18 cellular contexts compared by ENCODE assay signal in genomic region chr13:110199046-110199831, GRCh38.
"Had no signal": no experiment of that assay in that cellular context is flagged by ENCODE, and none has a peak within 500 bp of the region (broad histone marks: within the 10 kb centered on the region; RNA-seq: fewer than 3 reads in every experiment).

No MANE protein-coding gene starts in this region.

- H3K4me3 Mint-ChIP-seq: activated naive CD8-positive, alpha-beta T cell treated with anti-CD3 and anti-CD28 coated beads, Interleukin-2, amount 10 ng/mL, durations not matched to agents 7 days and 5 days; activated T-cell treated with anti-CD3 and anti-CD28 coated beads, Interleukin-2, amount 50 U/mL, for 4 hours; dendritic cell treated with granulocyte-macrophage colony-stimulating factor and Interleukin-4, amounts not matched to agents 40 ng/mL and 50 ng/mL, for 4 days; naive thymus-derived CD8-positive, alpha-beta T cell; stimulated activated naive B cell treated with anti-CD40 and anti-IgM and Interleukin-4, amounts not matched to agents 10 μg/mL and 1 μg/mL and 100 μg/mL, for 72 hours had no signal

- H3K27ac ChIP-seq: foreskin keratinocyte, parathyroid adenoma, transverse colon, uterus had no signal

- H3K9ac ChIP-seq: parathyroid adenoma had no signal

- H3K36me3 Mint-ChIP-seq: activated naive CD8-positive, alpha-beta T cell treated with anti-CD3 and anti-CD28 coated beads, Interleukin-2, amount 10 ng/mL, durations not matched to agents 7 days and 5 days; naive thymus-derived CD8-positive, alpha-beta T cell; stimulated activated naive B cell treated with anti-CD40 and anti-IgM and Interleukin-4, amounts not matched to agents 10 μg/mL and 1 μg/mL and 100 μg/mL, for 72 hours had no signal

- H3K9me3 ChIP-seq: sigmoid colon, transverse colon, uterus had no signal

- DNase-seq: activated CD8-positive, alpha-beta memory T cell treated with anti-CD3 and anti-CD28 coated beads, Interleukin-2, amount 50 U/mL, for 4 hours; activated naive CD4-positive, alpha-beta T cell; activated naive CD8-positive, alpha-beta T cell treated with anti-CD3 and anti-CD28 coated beads, Interleukin-2, amount 10 ng/mL, durations not matched to agents 7 days and 5 days; activated T-cell treated with anti-CD3 and anti-CD28 coated beads, Interleukin-2, amount 50 U/mL, for 4 hours; amniotic stem cell; effector CD4-positive, alpha-beta T cell; foreskin keratinocyte; naive thymus-derived CD8-positive, alpha-beta T cell; sigmoid colon; stimulated activated CD4-positive, alpha-beta T cell treated with anti-CD3 and anti-CD28 coated beads, Interleukin-2, amount 100 ng/mL, for 48 hours; stimulated activated CD8-positive, alpha-beta memory T cell treated with anti-CD3 and anti-CD28 coated beads, Interleukin-4, amount 100 ng/mL, for 48 hours; stimulated activated naive B cell treated with anti-CD40 and anti-IgM and Interleukin-4, amounts not matched to agents 10 μg/mL and 1 μg/mL and 100 μg/mL, for 72 hours; T-helper 1 cell; transverse colon; uterus had no signal

- H3K4me3 ChIP-seq: sigmoid colon, transverse colon, uterus had no signal

- H3K4me1 ChIP-seq: foreskin keratinocyte, parathyroid adenoma, uterus had no signal

- H3K27ac Mint-ChIP-seq: activated naive CD8-positive, alpha-beta T cell treated with anti-CD3 and anti-CD28 coated beads, Interleukin-2, amount 10 ng/mL, durations not matched to agents 7 days and 5 days; activated T-helper 2 cell treated with anti-CD3 and anti-CD28 coated beads, Interferon-gamma antibody, Interleukin-2, Interleukin-4, amounts not matched to agents 10 μg/mL and 5 μg/mL and 100 μg/mL, durations not matched to agents 14 hours and 24 hours and 36 hours; dendritic cell treated with granulocyte-macrophage colony-stimulating factor and Interleukin-4, amounts not matched to agents 40 ng/mL and 50 ng/mL, for 4 days; naive thymus-derived CD8-positive, alpha-beta T cell; stimulated activated naive B cell treated with anti-CD40 and anti-IgM and Interleukin-4, amounts not matched to agents 10 μg/mL and 1 μg/mL and 100 μg/mL, for 72 hours had no signal

- H3K9me3 Mint-ChIP-seq: activated naive CD8-positive, alpha-beta T cell treated with anti-CD3 and anti-CD28 coated beads, Interleukin-2, amount 10 ng/mL, durations not matched to agents 7 days and 5 days; activated T-cell treated with anti-CD3 and anti-CD28 coated beads, Interleukin-2, amount 50 U/mL, for 4 hours; activated T-helper 2 cell treated with anti-CD3 and anti-CD28 coated beads, Interferon-gamma antibody, Interleukin-2, Interleukin-4, amounts not matched to agents 10 μg/mL and 5 μg/mL and 100 μg/mL, durations not matched to agents 14 hours and 24 hours and 36 hours; dendritic cell treated with granulocyte-macrophage colony-stimulating factor and Interleukin-4, amounts not matched to agents 40 ng/mL and 50 ng/mL, for 4 days; stimulated activated naive B cell treated with anti-CD40 and anti-IgM and Interleukin-4, amounts not matched to agents 10 μg/mL and 1 μg/mL and 100 μg/mL, for 72 hours had no signal

- H3K36me3 ChIP-seq: transverse colon, uterus had no signal

- H3K27me3 ChIP-seq: foreskin keratinocyte, sigmoid colon, transverse colon, uterus had no signal

- H3K4me1 Mint-ChIP-seq: activated naive CD8-positive, alpha-beta T cell treated with anti-CD3 and anti-CD28 coated beads, Interleukin-2, amount 10 ng/mL, durations not matched to agents 7 days and 5 days; naive thymus-derived CD8-positive, alpha-beta T cell; stimulated activated naive B cell treated with anti-CD40 and anti-IgM and Interleukin-4, amounts not matched to agents 10 μg/mL and 1 μg/mL and 100 μg/mL, for 72 hours had no signal
